ENCODE assay signal across 15 cellular contexts in the genomic region with DNA sequence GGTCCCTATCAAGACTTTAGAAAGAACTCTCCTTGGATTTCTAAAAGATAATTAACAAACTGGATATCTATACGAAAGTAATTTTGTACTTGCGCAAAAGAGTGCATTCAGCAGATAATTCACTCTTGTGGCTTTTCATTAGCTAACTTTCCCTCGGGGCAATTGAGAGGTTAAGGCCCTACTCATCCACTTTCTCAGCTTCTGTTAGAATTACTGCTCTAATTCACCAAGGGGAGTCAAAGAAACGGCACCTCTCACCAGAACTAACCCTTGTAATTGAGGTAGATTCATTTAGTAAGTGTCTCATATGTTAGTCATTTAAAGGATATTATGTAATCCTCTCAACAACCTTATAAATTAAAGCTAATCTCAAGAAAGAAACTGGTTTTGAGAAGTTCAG.
"Had no signal": no experiment of that assay in that cellular context is flagged by ENCODE, and none has a peak within 500 bp of the region (broad histone marks: within the 10 kb centered on the region; RNA-seq: fewer than 3 reads in every experiment).

No MANE protein-coding gene starts in this region.

- H3K36me3 ChIP-seq: thyroid gland had no signal

- H3K27ac ChIP-seq: dorsolateral prefrontal cortex, thyroid gland had no signal

- H3K4me1 ChIP-seq: thyroid gland had no signal

- H3K4me3 ChIP-seq: dorsolateral prefrontal cortex, thyroid gland had no signal

- H3K27me3 ChIP-seq: dorsolateral prefrontal cortex, thyroid gland had no signal

- H3K9me3 ChIP-seq: thyroid gland had no signal

- DNase-seq: activated CD4-positive, alpha-beta T cell treated with anti-CD3 and anti-CD28 coated beads, Interleukin-2, amount 50 U/mL, for 1 hour; activated CD4-positive, CD25-positive, alpha-beta regulatory T cell; activated CD8-positive, alpha-beta memory T cell treated with anti-CD3 and anti-CD28 coated beads for 24 hours; activated naive CD4-positive, alpha-beta T cell; activated naive CD8-positive, alpha-beta T cell treated with anti-CD3 and anti-CD28 coated beads, Interleukin-2, amount 10 ng/mL, durations not matched to agents 7 days and 5 days; anterior cingulate cortex; dorsolateral prefrontal cortex; endodermal cell; erythroblast; left ventricle myocardium superior; mesenchymal stem cell; retina; stimulated activated CD4-positive, alpha-beta T cell treated with anti-CD3 and anti-CD28 coated beads, Interleukin-12 subunit alpha, Interleukin-12 subunit beta, amount 100 ng/mL, for 4 hours; stimulated activated CD4-positive, alpha-beta T cell treated with anti-CD3 and anti-CD28 coated beads, Interleukin-2, amount 100 ng/mL, for 24 hours; thyroid gland had no signal
